Comparison of ENCODE assay signal across 17 cellular contexts in the genomic region with DNA sequence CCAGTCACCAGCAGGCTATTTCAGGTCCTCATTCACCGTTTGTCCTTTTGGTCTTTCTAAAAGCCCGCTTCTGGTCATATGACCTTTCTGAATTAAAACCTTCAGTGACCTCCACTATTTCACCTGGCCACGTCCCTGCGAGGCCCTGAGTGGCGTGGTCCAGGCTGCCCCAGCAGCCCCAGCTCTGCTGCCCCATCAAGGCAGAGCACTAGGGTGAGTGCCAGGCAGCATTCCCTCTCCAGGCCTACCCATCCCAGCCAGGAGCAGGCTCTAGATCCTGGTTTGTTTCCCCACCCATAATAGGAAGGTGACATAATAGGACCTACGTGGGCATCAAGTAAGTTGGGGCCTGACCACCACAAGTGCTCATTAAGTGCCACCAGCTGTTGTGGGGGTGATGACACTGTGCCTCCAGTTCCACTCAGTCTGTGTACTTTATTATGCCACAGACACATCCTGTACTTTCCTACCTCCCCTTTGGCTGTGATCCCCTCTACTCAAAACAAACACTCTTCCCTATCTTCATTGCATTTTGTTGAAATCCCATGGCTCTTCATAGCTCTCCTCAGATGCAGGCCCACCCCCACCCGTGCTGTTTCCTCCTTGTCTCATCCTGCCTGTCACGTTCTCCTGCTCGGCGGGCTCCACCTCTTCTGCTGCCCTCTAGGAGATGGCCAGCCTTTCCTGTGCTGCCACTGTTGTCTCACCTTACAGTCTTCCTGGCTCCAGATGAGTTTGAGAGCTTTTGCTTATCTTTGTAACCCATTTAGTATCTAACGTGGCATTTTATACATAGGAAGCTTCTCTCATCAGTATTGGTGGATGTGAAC. TPM values are rescaled to one million over a fixed set of nuclear protein-coding genes. Genes with fewer than 3 reads are reported as not detected.
DNase-seq lines count a peak whose midpoint lies in the region; ATAC-seq and TF ChIP-seq lines count a peak whose summit lies in the region.
"Had no signal": no experiment of that assay in that cellular context is flagged by ENCODE, and none has a peak within 500 bp of the region (broad histone marks: within the 10 kb centered on the region; RNA-seq: fewer than 3 reads in every experiment).

No MANE protein-coding gene starts in this region.

- no peak overlapping the region for H3K18ac ChIP-seq in trophoblast cell (ENCODE audit: low read length)

- no peak overlapping the region for H3K14ac ChIP-seq in trophoblast cell (ENCODE audit: low read length)

- H3K79me2 ChIP-seq in trophoblast cell (ENCODE audit: control insufficient read depth, insufficient read depth, low read length, poor library complexity): no peaks in the 10 kb centered on the region

- TF ChIP-seq CTCF in GM20000 (IDR thresholded peaks at IDR 0.05; ENCODE audit: extremely low read depth, missing control alignments) (no peak), omental fat pad (IDR thresholded peaks at IDR 0.05) (no peak)

- no peak overlapping the region for H3K4me3 ChIP-seq in trophoblast cell (ENCODE audit: low read depth, low read length)
- H3K4me3 ChIP-seq: hepatocyte, upper lobe of right lung had no signal

- no peaks in the 10 kb centered on the region for H3K79me1 ChIP-seq in trophoblast cell (ENCODE audit: low read length)

- peak overlapping the region; percentile 16 for H3K27ac ChIP-seq in cingulate gyrus (ENCODE audit: low read depth, low read length)
- H3K27ac ChIP-seq in trophoblast cell (ENCODE audit: low read depth, low read length): no peak overlapping the region
- H3K27ac ChIP-seq: hepatocyte, upper lobe of right lung had no signal

- H3K27me3 ChIP-seq in trophoblast cell (ENCODE audit: insufficient read depth, low read length): no peaks in the 10 kb centered on the region
- H3K27me3 ChIP-seq: hepatocyte, upper lobe of right lung had no signal

- H3K4ac ChIP-seq in trophoblast cell (ENCODE audit: low read depth, low read length): no peak overlapping the region

- H3K4me1 Mint-ChIP-seq in activated CD4-positive, alpha-beta T cell treated with anti-CD3 and anti-CD28 coated beads for 36 hours: peaks cover 19% of the 10 kb centered on the region

- no peak overlapping the region for H2BK120ac ChIP-seq in trophoblast cell (ENCODE audit: insufficient read depth, low read length, poor library complexity)

- no peaks in the 10 kb centered on the region for H3K27me3 Mint-ChIP-seq in activated CD4-positive, alpha-beta T cell treated with anti-CD3 and anti-CD28 coated beads for 36 hours
- H3K27me3 Mint-ChIP-seq: B cell had no signal

- intact Hi-C loops in activated CD4-positive, alpha-beta T cell treated with anti-CD3 and anti-CD28 coated beads for 36 hours (cut with DNase I, micrococcal nuclease): no loop called here

- H3K4me3 Mint-ChIP-seq in activated CD4-positive, alpha-beta T cell treated with anti-CD3 and anti-CD28 coated beads for 36 hours: no peak overlapping the region
- H3K4me3 Mint-ChIP-seq: B cell had no signal

- no peak overlapping the region for H3K4me2 ChIP-seq in trophoblast cell (ENCODE audit: low read length)
- H3K4me2 ChIP-seq: hepatocyte had no signal

- peaks cover 4% of the 10 kb centered on the region for H3K9me3 ChIP-seq in trophoblast cell (ENCODE audit: insufficient read depth, low read depth, low read length)
- H3K9me3 ChIP-seq: upper lobe of right lung had no signal

- DNase-seq in Ammon's horn (ENCODE audit: low spot score) (peak; percentile 13), GM20000 (ENCODE audit: low spot score) (peak; percentile 2), omental fat pad (ENCODE audit: low spot score) (peak; percentile 13), dedifferentiated amniotic fluid mesenchymal stem cell (ENCODE audit: extremely low spot score) (no peak), trophoblast cell (no peak)
- no peak for DNase-seq in activated CD4-positive, alpha-beta T cell treated with anti-CD3 and anti-CD28 coated beads for 36 hours
- DNase-seq: activated CD4-positive, CD25-positive, alpha-beta regulatory T cell treated with anti-CD3 and anti-CD28 coated beads, Interleukin-2, amount 50 U/mL, for 72 hours; activated CD8-positive, alpha-beta memory T cell treated with anti-CD3 and anti-CD28 coated beads, Interleukin-2, amount 50 U/mL, for 4 hours; DMS153; kidney glomerular epithelial cell; NCI-H187; NCI-H774; stimulated activated CD4-positive, alpha-beta T cell treated with anti-CD3 and anti-CD28 coated beads, Interleukin-1b, Interleukin-23, amount 100 ng/mL, for 48 hours; upper lobe of right lung had no signal

- H4K91ac ChIP-seq in trophoblast cell (ENCODE audit: low read depth, low read length): no peak overlapping the region

- peaks cover 37 to 41% of the 10 kb centered on the region in 2 experiments for H3K36me3 ChIP-seq in trophoblast cell (ENCODE audit: control insufficient read depth in 1 of 2, insufficient read depth in 2 of 2, low read length in 2 of 2)

- peaks cover 45% of the 10 kb centered on the region for H3K36me3 Mint-ChIP-seq in activated CD4-positive, alpha-beta T cell treated with anti-CD3 and anti-CD28 coated beads for 36 hours (ENCODE audit: low read depth)

- H2AFZ ChIP-seq in trophoblast cell (ENCODE audit: insufficient read depth, low read length, poor library complexity): no peak overlapping the region
- H2AFZ ChIP-seq: hepatocyte had no signal

- H2AK5ac ChIP-seq in trophoblast cell (ENCODE audit: low read length): no peak overlapping the region

- POLR2A ChIA-PET in activated CD4-positive, alpha-beta T cell treated with anti-CD3 and anti-CD28 coated beads for 36 hours (lab: Charles Lee): no interaction called here

- no peak overlapping the region for H3K9ac ChIP-seq in trophoblast cell (ENCODE audit: low read length)

- H2BK12ac ChIP-seq in trophoblast cell (ENCODE audit: low read length): no peak overlapping the region

- H3K9me3 Mint-ChIP-seq in activated CD4-positive, alpha-beta T cell treated with anti-CD3 and anti-CD28 coated beads for 36 hours (ENCODE audit: low read depth): no peaks in the 10 kb centered on the region

- H4K8ac ChIP-seq in trophoblast cell (ENCODE audit: low read depth, low read length): no peak overlapping the region

- WGBS in trophoblast cell (ENCODE audit: extremely low coverage, insufficient coverage, insufficient read length): no CpG with 5 or more reads among the region's 11 CpGs

- no peak overlapping the region for H4K12ac ChIP-seq in trophoblast cell (ENCODE audit: low read depth, low read length)

- H2BK5ac ChIP-seq in trophoblast cell (ENCODE audit: low read depth, low read length, poor library complexity): no peak overlapping the region

- H3K4me1 ChIP-seq in trophoblast cell (ENCODE audit: control insufficient read depth in 1 of 2, insufficient read depth in 2 of 2, low read length in 2 of 2): no peaks in the 10 kb centered on the region

- H3K27ac Mint-ChIP-seq in activated CD4-positive, alpha-beta T cell treated with anti-CD3 and anti-CD28 coated beads for 36 hours: no peak overlapping the region
- H3K27ac Mint-ChIP-seq: B cell had no signal

- H3K23ac ChIP-seq in trophoblast cell (ENCODE audit: low read length): no peak overlapping the region

- CTCF ChIA-PET in activated CD4-positive, alpha-beta T cell treated with anti-CD3 and anti-CD28 coated beads for 36 hours (lab: Charles Lee): interaction anchor here (1.0 to 4.0 kb wide), 5 partner anchors 8 to 419 kb away, joined by 3 to 21 read pairs (median 3); no protein-coding TSS in a partner anchor

- ATAC-seq in omental fat pad (ENCODE audit: low FRiP score): no peak
- no peak for ATAC-seq in activated CD4-positive, alpha-beta T cell treated with anti-CD3 and anti-CD28 coated beads for 36 hours
- ATAC-seq: upper lobe of right lung had no signal

RNA-seq across cellular contexts. Expression of gene CKB, which starts 21.4 kb away (rescaled TPM):
- total RNA-seq in omental fat pad: 100 to 1,000 TPM; 173 to 275 (median 217) TPM
- 1 to 10 TPM; 3.4 to 4.0 TPM for total RNA-seq in activated CD4-positive, alpha-beta T cell treated with anti-CD3 and anti-CD28 coated beads for 36 hours
- 102 and 110 TPM in 2 replicates for polyA plus RNA-seq in trophoblast cell (2013)

RNA-seq across cellular contexts. Expression of gene TRMT61A, which starts 27.7 kb away (rescaled TPM):
- total RNA-seq in omental fat pad: 10 to 100 TPM; 12.4 to 36.0 (median 15.1) TPM
- total RNA-seq in activated CD4-positive, alpha-beta T cell treated with anti-CD3 and anti-CD28 coated beads for 36 hours: 1 to 10 TPM; 8.8 to 9.0 TPM
- 3.4 and 3.5 TPM in 2 replicates for polyA plus RNA-seq in trophoblast cell (2013)

Comparison
In these comparisons a context has a peak if more than half of its experiments do, and no peak if none do; other contexts are left out.
1. DNase-seq: peak in Ammon's horn (single experiment), GM20000 (single experiment) and omental fat pad (single experiment); none in dedifferentiated amniotic fluid mesenchymal stem cell (single experiment), activated CD4-positive, alpha-beta T cell treated with anti-CD3 and anti-CD28 coated beads for 36 hours (single experiment) and trophoblast cell (0 of 2).
2. RNA of gene CKB, which starts 21.4 kb away (total RNA-seq): 173 to 275 TPM in omental fat pad; 3.4 to 4.0 TPM in activated CD4-positive, alpha-beta T cell treated with anti-CD3 and anti-CD28 coated beads for 36 hours; every median in the first group is over 10 times any median in the second.